Comparison of ENCODE assay signal across 8 cellular contexts in genomic region chr5:154858972-154859950, GRCh38. TPM values are rescaled to one million over a fixed set of nuclear protein-coding genes. Genes with fewer than 3 reads are reported as not detected.
DNase-seq lines count a peak whose midpoint lies in the region; ATAC-seq, FAIRE-seq and TF ChIP-seq lines count a peak whose summit lies in the region.

No MANE protein-coding gene starts in this region.

- POLR2A ChIA-PET in A549 (lab: Yijun Ruan, JAX): interaction anchor here (0.6 to 2.4 kb wide), 13 partner anchors 9 to 176 kb away, joined by 3 to 14 read pairs (median 4); partner anchors contain the start of gene GEMIN5
- POLR2A ChIA-PET in PC-9 (lab: Charles Lee; ENCODE audit: unreplicated experiment): interaction anchor here (0.6 to 2.1 kb wide), 7 partner anchors 30 to 250 kb away, joined by 3 to 16 read pairs (median 3); no protein-coding TSS in a partner anchor

- WGBS in A549 (ENCODE audit: missing lambda C conversion rate): 2% methylated on average over 26 of the region's 26 CpGs

- H3K4me3 ChIP-seq in A549 (peak overlapping the region; percentile 76), PC-9 (peak overlapping the region; percentile 88), mononuclear cell (ENCODE audit: low read length) (peak overlapping the region; percentile 76)

- peak in 1 of 2 experiments; percentile 22 for DNase-seq in A549 (ENCODE audit: low read depth in 1 of 2, low spot score in 1 of 2)
- no peak for DNase-seq in PC-9
- peak; percentile 15 for DNase-seq in cerebellar cortex (ENCODE audit: low spot score)
- DNase-seq in NCI-H1105 (lab: John Stamatoyannopoulos, UW): no peak

- TF ChIP-seq POLR2A in A549 (IDR thresholded peaks at IDR 0.05; ENCODE audit: low read length): no peak

- TF ChIP-seq CTCF in A549 (IDR thresholded peaks at IDR 0.05): no peak
- TF ChIP-seq CTCF in PC-9 (conservative IDR thresholded peaks at IDR 0.05): no peak

- no peak for TF ChIP-seq EP300 in A549 (IDR thresholded peaks at IDR 0.05)

- peak overlapping the region; percentile 96 for H2AFZ ChIP-seq in PC-9

- no peaks in the 10 kb centered on the region for H3K27me3 ChIP-seq in PC-9 (ENCODE audit: insufficient read depth, low read depth)
- no peaks in the 10 kb centered on the region for H3K27me3 ChIP-seq in mononuclear cell (ENCODE audit: insufficient read depth, low read length)

- H3K4me2 ChIP-seq in A549 (peak overlapping the region; percentile 79), PC-9 (peak overlapping the region; percentile 93)

- peaks cover 27% of the 10 kb centered on the region; the same call in 1 of the 2 replicates for H4K20me1 ChIP-seq in PC-9 (ENCODE audit: insufficient read depth)

- H3K9me2 ChIP-seq in PC-9 (ENCODE audit: insufficient read depth): no peaks in the 10 kb centered on the region

- intact Hi-C loops in PC-9 (cut with micrococcal nuclease; ENCODE audit: unreplicated experiment): loop anchor here (1.0 to 10.0 kb wide), 3 partner anchors 24 to 414 kb away; partner anchors contain the start of genes LARP1 and SAP30L

- H3K79me2 ChIP-seq in PC-9 (ENCODE audit: low read depth): peaks cover 56% of the 10 kb centered on the region

- H3K9me3 ChIP-seq in A549: no peaks in the 10 kb centered on the region
- no peaks in the 10 kb centered on the region for H3K9me3 ChIP-seq in PC-9 (ENCODE audit: insufficient read depth, low read depth)
- no peaks in the 10 kb centered on the region for H3K9me3 ChIP-seq in mononuclear cell (ENCODE audit: low read depth, low read length)

- FAIRE-seq in A549 (lab: Jason Lieb, UNC): no peak

- CTCF ChIA-PET in A549 (lab: Yijun Ruan, JAX) (interaction anchor here (1.0 to 1.6 kb wide), 4 partner anchors 9 to 338 kb away, joined by 3 to 8 read pairs (median 4); no protein-coding TSS in a partner anchor), PC-9 (lab: Charles Lee) (interaction anchor here (0.6 kb wide), 1 partner anchor 46 kb away, joined by 3 read pairs; no protein-coding TSS in a partner anchor)

- no peak for ATAC-seq in A549
- ATAC-seq in GM18868 (IDR thresholded peaks at IDR 0.05; ENCODE audit: unreplicated experiment): peak; percentile 16
- ATAC-seq in HG03108 (IDR thresholded peaks at IDR 0.05; ENCODE audit: unreplicated experiment): no peak
- no peak for ATAC-seq in HG02623 (IDR thresholded peaks at IDR 0.05; ENCODE audit: unreplicated experiment)

- peaks cover 30% of the 10 kb centered on the region; the same call in 2 of the 3 replicates for H3K4me1 ChIP-seq in A549
- H3K4me1 ChIP-seq in PC-9 (replicated peaks; ENCODE audit: insufficient read depth): peaks cover 24% of the 10 kb centered on the region
- H3K4me1 ChIP-seq in mononuclear cell (ENCODE audit: insufficient read depth, low read length): peaks cover 49% of the 10 kb centered on the region

- TF ChIP-seq RAD21 in A549 (conservative IDR thresholded peaks at IDR 0.05 in 1 of 2, IDR thresholded peaks at IDR 0.05 in 1 of 2): no peak

- peaks cover 14% of the 10 kb centered on the region for H3K36me3 ChIP-seq in PC-9 (ENCODE audit: low read depth)

- H3F3A ChIP-seq in PC-9 (ENCODE audit: insufficient read depth, low read depth): peaks cover 32% of the 10 kb centered on the region

- H3K27ac ChIP-seq in A549 (peak overlapping the region; percentile 87 to 98), PC-9 (peak overlapping the region; percentile 84)

- BruUV-seq in PC-9 (replicated peaks; lab: Mats Ljungman, UMichigan): TSS peak; percentile 55

TF ChIP-seq in A549, 52 proteins besides CTCF, POLR2A, EP300 and RAD21:
- TF ChIP-seq HEYL (CRISPR knock-in tag; IDR thresholded peaks at IDR 0.05) (no peak), CHD4 (IDR thresholded peaks at IDR 0.05; ENCODE audit: borderline replicate concordance) (0 out of 2 replicates have a peak, but pooled peaks have one; percentile 47), KDM1A (IDR thresholded peaks at IDR 0.05; ENCODE audit: low read depth) (peak; percentile 83; the same call in 1 of the 2 replicates), HDAC2 (IDR thresholded peaks at IDR 0.05) (0 out of 2 replicates have a peak, but pooled peaks have one; percentile 67)

RNA-seq across cellular contexts. Expression of gene CNOT8, which starts 0.8 kb away (rescaled TPM):
- polyA plus RNA-seq in A549 (2011; rRNA removed): 49.8 and 52.7 TPM in 2 replicates
- polyA plus RNA-seq in A549 (2012; cell fraction: cytosol; rRNA removed): 26.9 and 29.5 TPM in 2 replicates
- 19.7 and 28.3 TPM in 2 replicates for polyA plus RNA-seq in A549 (2012; cell fraction: nucleus; rRNA removed)
- 35.7 to 41.2 TPM (median 40.6 TPM) in 3 replicates for polyA plus RNA-seq in A549 (2017; fragmentation: RNase III; extraction: RNeasy Plus Mini Kit Qiagen cat#74134 plus additional on column Dnase treatment)
- 24.7 and 27.5 TPM in 2 replicates for polyA minus RNA-seq in A549 (2011; rRNA and poly(A)+ RNA removed)
- total RNA-seq in PC-9 (2021): 72.3 and 72.7 TPM in 2 replicates
- total RNA-seq in mononuclear cell: 190 TPM

RNA-seq across cellular contexts. Expression of gene FAXDC2, which starts 8.9 kb away (rescaled TPM):
- 0.94 and 1.6 TPM in 2 replicates for polyA plus RNA-seq in A549 (2011; rRNA removed)
- polyA plus RNA-seq in A549 (2012; cell fraction: cytosol; rRNA removed): 0.13 and 0.17 TPM in 2 replicates
- 0.04 and 0.10 TPM in 2 replicates for polyA plus RNA-seq in A549 (2012; cell fraction: nucleus; rRNA removed)
- 0.14 to 0.42 TPM (median 0.33 TPM) in 3 replicates for polyA plus RNA-seq in A549 (2017; fragmentation: RNase III; extraction: RNeasy Plus Mini Kit Qiagen cat#74134 plus additional on column Dnase treatment)
- 0.68 and 2.6 TPM in 2 replicates for polyA minus RNA-seq in A549 (2011; rRNA and poly(A)+ RNA removed)
- 0.70 and 0.73 TPM in 2 replicates for total RNA-seq in PC-9 (2021)
- total RNA-seq in mononuclear cell: 17.8 TPM

Comparison
In these comparisons a context has a peak if more than half of its experiments do, and no peak if none do; other contexts are left out.
1. RNA of gene FAXDC2, which starts 8.9 kb away (total RNA-seq): 17.8 TPM in mononuclear cell (single experiment); 0.70 to 0.73 TPM in PC-9; every median in the first group is over 10 times any median in the second.
2. Peak in every context shown above with its lines, with median percentiles within 50 percentile points of each other: H3K4me3 ChIP-seq.